In genomic region chr2:63008838-63009237, GRCh38 we compare ENCODE assay signal across 18 cellular contexts. TPM values are rescaled to one million over a fixed set of nuclear protein-coding genes. Genes with fewer than 3 reads are reported as not detected.
DNase-seq lines count a peak whose midpoint lies in the region; ATAC-seq, FAIRE-seq and TF ChIP-seq lines count a peak whose summit lies in the region.
"Had no signal": no experiment of that assay in that cellular context is flagged by ENCODE, and none has a peak within 500 bp of the region (broad histone marks: within the 10 kb centered on the region; RNA-seq: fewer than 3 reads in every experiment).

No MANE protein-coding gene starts in this region.

- peak overlapping the region; percentile 88 for H3K27ac Mint-ChIP-seq in neural progenitor cell
- H3K27ac Mint-ChIP-seq: CD4-positive, CD25-positive, alpha-beta regulatory T cell; CD8-positive, alpha-beta T cell; H9 had no signal

- no TSS peak for BruUV-seq in HepG2 (replicated peaks; lab: Mats Ljungman, UMichigan)

- no peak overlapping the region for H3K4me3 ChIP-seq in HepG2 (replicated peaks in 1 of 3; ENCODE audit: insufficient read depth in 1 of 3, low read depth in 2 of 3, low read length in 3 of 3)
- no peak overlapping the region for H3K4me3 ChIP-seq in right lobe of liver
- H3K4me3 ChIP-seq in HUES64 (ENCODE audit: low read length): no peak overlapping the region
- no peak overlapping the region for H3K4me3 ChIP-seq in neural progenitor cell
- H3K4me3 ChIP-seq: GM23248 had no signal

- POLR2A ChIA-PET in HepG2 (lab: Yijun Ruan, JAX): no interaction called here

- H3K9me3 ChIP-seq in HepG2 (ENCODE audit: low read length) (no peaks in the 10 kb centered on the region), right lobe of liver (no peaks in the 10 kb centered on the region), HUES64 (ENCODE audit: insufficient read depth, low read depth, low read length) (no peaks in the 10 kb centered on the region), neural progenitor cell (ENCODE audit: low read depth) (no peaks in the 10 kb centered on the region)
- H3K9me3 ChIP-seq: Caco-2 had no signal

- no peak for TF ChIP-seq CTCF in HepG2 (CRISPR knock-in tag; IDR thresholded peaks at IDR 0.05)
- no peak for TF ChIP-seq CTCF in right lobe of liver (IDR thresholded peaks at IDR 0.05)
- no peak for TF ChIP-seq CTCF in neural progenitor cell (IDR thresholded peaks at IDR 0.05)

- no peaks in the 10 kb centered on the region for H3K27me3 Mint-ChIP-seq in neural progenitor cell (ENCODE audit: insufficient read depth, low read depth)
- H3K27me3 Mint-ChIP-seq: CD4-positive, CD25-positive, alpha-beta regulatory T cell had no signal

- TF ChIP-seq RAD21 in HepG2 (CRISPR knock-in tag; IDR thresholded peaks at IDR 0.05): no peak

- no peak for ATAC-seq in HepG2
- ATAC-seq in right lobe of liver: no peak
- no peak for ATAC-seq in GM18498 (IDR thresholded peaks at IDR 0.05; ENCODE audit: unreplicated experiment)
- ATAC-seq: CD8-positive, alpha-beta T cell; HCT116 had no signal

- no peak for FAIRE-seq in HepG2 (lab: Jason Lieb, UNC)
- FAIRE-seq: GM12892, GM19239 had no signal

- H3K4me1 ChIP-seq in HepG2 (ENCODE audit: insufficient read depth, low read length) (peaks cover 9% of the 10 kb centered on the region), right lobe of liver (no peaks in the 10 kb centered on the region), HUES64 (ENCODE audit: insufficient read depth, low read length) (peaks cover 69% of the 10 kb centered on the region), neural progenitor cell (peaks cover 89% of the 10 kb centered on the region)
- H3K4me1 ChIP-seq: Caco-2 had no signal

- CTCF ChIA-PET in HepG2 (lab: Yijun Ruan, JAX; ENCODE audit: low intra/inter-chr PET ratio, low total read pairs): no interaction called here

- no peak for TF ChIP-seq POLR2A in HepG2 (IDR thresholded peaks at IDR 0.05; ENCODE audit: insufficient read depth in 1 of 2, low read depth in 2 of 2, low read length in 2 of 2)
- TF ChIP-seq POLR2A in right lobe of liver (IDR thresholded peaks at IDR 0.05): no peak

- H3K9ac ChIP-seq in HepG2 (ENCODE audit: insufficient read depth, low read depth, low read length) (no peak overlapping the region), HUES64 (ENCODE audit: low read depth, low read length) (no peak overlapping the region), neural progenitor cell (no peak overlapping the region)
- H3K9ac ChIP-seq: GM23248 had no signal

- H3K4me3 Mint-ChIP-seq in neural progenitor cell: no peak overlapping the region
- H3K4me3 Mint-ChIP-seq: CD4-positive, CD25-positive, alpha-beta regulatory T cell; CD8-positive, alpha-beta T cell had no signal

- WGBS in HepG2 (ENCODE audit: low lambda C conversion rate): 98% methylated on average over 1 of the region's 1 CpG
- 70% methylated on average over 1 of the region's 1 CpG for WGBS in right lobe of liver (ENCODE audit: insufficient coverage, low coverage, low lambda C conversion rate, missing lambda C conversion rate)
- 23% methylated on average over 1 of the region's 1 CpG for WGBS in HUES64

- intact Hi-C loops in HepG2 (cut with micrococcal nuclease; ENCODE audit: unreplicated experiment): no loop called here
- intact Hi-C loops in right lobe of liver (cut with DNase I): no loop called here

- peaks cover 61% of the 10 kb centered on the region for H3F3A ChIP-seq in neural progenitor cell (ENCODE audit: low read depth)

- TF ChIP-seq EP300 in HepG2 (IDR thresholded peaks at IDR 0.05; ENCODE audit: low read depth in 2 of 2, low read length in 2 of 2) (no peak), HepG2 (CRISPR knock-in tag; IDR thresholded peaks at IDR 0.05; ENCODE audit: borderline replicate concordance) (no peak)

- H3K27me3 ChIP-seq in HepG2 (ENCODE audit: control insufficient read depth in 1 of 2, insufficient read depth in 2 of 2, low read length in 2 of 2) (no peaks in the 10 kb centered on the region), right lobe of liver (no peaks in the 10 kb centered on the region), HUES64 (ENCODE audit: insufficient read depth, low read length) (no peaks in the 10 kb centered on the region), neural progenitor cell (no peaks in the 10 kb centered on the region)

- peaks cover 85% of the 10 kb centered on the region for H3K4me1 Mint-ChIP-seq in neural progenitor cell
- H3K4me1 Mint-ChIP-seq: CD4-positive, CD25-positive, alpha-beta regulatory T cell had no signal

- no peak overlapping the region for H3K4me2 ChIP-seq in HepG2 (ENCODE audit: low read depth, low read length)
- peak overlapping the region; percentile 72 for H3K4me2 ChIP-seq in neural progenitor cell

- H3K9me3 Mint-ChIP-seq in neural progenitor cell: no peaks in the 10 kb centered on the region
- H3K9me3 Mint-ChIP-seq: CD8-positive, alpha-beta T cell; H9 had no signal

- H3K36me3 ChIP-seq in HepG2 (replicated peaks in 1 of 2; ENCODE audit: control insufficient read depth in 1 of 2, insufficient read depth in 2 of 2, low read length in 2 of 2): peaks cover 9 to 55% of the 10 kb centered on the region in 2 experiments
- H3K36me3 ChIP-seq in right lobe of liver: peaks cover 0 to 9% (median 4%) of the 10 kb centered on the region in 4 donors
- no peaks in the 10 kb centered on the region for H3K36me3 ChIP-seq in HUES64 (ENCODE audit: insufficient read depth, low read length)
- no peaks in the 10 kb centered on the region for H3K36me3 ChIP-seq in neural progenitor cell

- in situ Hi-C loops in HepG2 (cut with HindIII; ENCODE audit: extremely low pct_ligation_motif_present, low pct_unique_long_range_greater_than_20kb): no loop called here

- H3K27ac ChIP-seq in HepG2 (ENCODE audit: extremely low read length, insufficient read depth, low read length) (peak overlapping the region; percentile 14), right lobe of liver (no peak overlapping the region), HUES64 (ENCODE audit: low read depth, low read length) (peak overlapping the region; percentile 1; the same call in 1 of the 2 replicates), neural progenitor cell (peak overlapping the region; percentile 47)
- H3K27ac ChIP-seq: GM23248 had no signal

- 0 out of 2 replicates have a peak, but pooled peaks cover 4% of the 10 kb centered on the region for H4K20me1 ChIP-seq in HepG2 (ENCODE audit: insufficient read depth, low read length)
- no peaks in the 10 kb centered on the region for H4K20me1 ChIP-seq in neural progenitor cell (ENCODE audit: low read depth)

- DNase-seq in HepG2 (ENCODE audit: low spot score): no peak
- DNase-seq in right lobe of liver: no peak
- DNase-seq in neural progenitor cell (ENCODE audit: low spot score): no peak
- no peak for DNase-seq in ecto neural progenitor cell (ENCODE audit: low spot score)
- DNase-seq: C1 segment of cervical spinal cord; Caco-2; CD4-positive, CD25-positive, alpha-beta regulatory T cell; CD8-positive, alpha-beta T cell; DMS153; DND-41; GM23248; H9 had no signal

- no peaks in the 10 kb centered on the region for H3K79me2 ChIP-seq in HepG2 (ENCODE audit: insufficient read depth, low read length)
- peaks cover 6% of the 10 kb centered on the region for H3K79me2 ChIP-seq in neural progenitor cell (ENCODE audit: low read depth)

- H3K36me3 Mint-ChIP-seq in neural progenitor cell: peaks cover 3% of the 10 kb centered on the region

- H2AFZ ChIP-seq in HepG2 (ENCODE audit: low read length) (no peak overlapping the region), neural progenitor cell (replicated peaks) (no peak overlapping the region)
- H2AFZ ChIP-seq: GM23248 had no signal

TF ChIP-seq in HepG2, 621 proteins besides CTCF, POLR2A, EP300 and RAD21:
- TF ChIP-seq POLR2AphosphoS2 (IDR thresholded peaks at IDR 0.05; ENCODE audit: low read depth, low read length): peak; percentile 6; the same call in 1 of the 2 replicates
- no peak for TF ChIP-seq PHF21A (CRISPR knock-in tag; IDR thresholded peaks at IDR 0.05)

RNA-seq across cellular contexts. Expression of gene OTX1, which starts 41.8 kb away (rescaled TPM):
- total RNA-seq in HepG2 (2016; rRNA removed; fragmentation: Illumina TruSeq; extraction: Trizol) (3.0 and 5.0 TPM in 2 replicates), right lobe of liver (not detected), neural progenitor cell (ENCODE audit: low replicate concordance) (7.9 and 23.3 TPM in 2 replicates)
- total RNA-seq in HepG2 (2016; cell fraction: cytosol; rRNA removed; fragmentation: Illumina TruSeq; extraction: Trizol; ENCODE audit: low read depth): 3.1 and 4.3 TPM in 2 replicates
- 2.5 and 4.2 TPM in 2 replicates for total RNA-seq in HepG2 (2016; cell fraction: insoluble cytoplasmic fraction; rRNA removed; fragmentation: Illumina TruSeq; extraction: Trizol)
- total RNA-seq in HepG2 (2016; cell fraction: membrane; rRNA removed; fragmentation: Illumina TruSeq; extraction: Trizol): 4.1 and 4.3 TPM in 2 replicates
- total RNA-seq in HepG2 (2016; cell fraction: nucleus; rRNA removed; fragmentation: Illumina TruSeq; extraction: Trizol): 9.0 and 9.1 TPM in 2 replicates
- polyA plus RNA-seq in HepG2 (2011; rRNA removed): 1.0 and 1.6 TPM in 2 replicates
- 0.47 and 0.66 TPM in 2 replicates for polyA plus RNA-seq in HepG2 (2011; cell fraction: cytosol; rRNA removed)
- 12.1 and 16.1 TPM in 2 replicates for polyA plus RNA-seq in HepG2 (2011; cell fraction: nucleus; rRNA removed)
- 7.7 and 7.9 TPM in 2 replicates for polyA plus RNA-seq in HepG2 (2012)
- 1.1 and 1.2 TPM in 2 replicates for polyA plus RNA-seq in HepG2 (2016; cell fraction: cytosol; fragmentation: Illumina TruSeq; extraction: Trizol; ENCODE audit: low read depth)
- polyA plus RNA-seq in HepG2 (2016; cell fraction: insoluble cytoplasmic fraction; fragmentation: Illumina TruSeq; extraction: Trizol; ENCODE audit: low read depth): 6.4 and 9.1 TPM in 2 replicates
- 3.3 and 4.0 TPM in 2 replicates for polyA plus RNA-seq in HepG2 (2016; cell fraction: membrane; fragmentation: Illumina TruSeq; extraction: Trizol; ENCODE audit: low read depth)
- 24.6 and 24.9 TPM in 2 replicates for polyA plus RNA-seq in HepG2 (2016; cell fraction: nucleus; fragmentation: Illumina TruSeq; extraction: Trizol; ENCODE audit: insufficient read depth, low read depth)
- polyA minus RNA-seq in HepG2 (2011; rRNA and poly(A)+ RNA removed; ENCODE audit: low replicate concordance): 0.82 and 6.6 TPM in 2 replicates
- 2.1 and 2.2 TPM in 2 replicates for polyA minus RNA-seq in HepG2 (2011; cell fraction: cytosol; rRNA and poly(A)+ RNA removed)
- 16.4 and 25.8 TPM in 2 replicates for polyA minus RNA-seq in HepG2 (2011; cell fraction: nucleus; rRNA and poly(A)+ RNA removed)
- 0.75 TPM for polyA plus RNA-seq in HUES64 (2013, experiment 1 of 2)
- 1.2 TPM for polyA plus RNA-seq in HUES64 (2013, experiment 2 of 2)
- total RNA-seq: CD4-positive, CD25-positive, alpha-beta regulatory T cell; CD8-positive, alpha-beta T cell; GM23248 had no signal
- polyA plus RNA-seq: BJ; CD4-positive, CD25-positive, alpha-beta regulatory T cell; GM23248 had no signal

Comparison
In these comparisons a context has a peak if more than half of its experiments do, and no peak if none do; other contexts are left out.
1. H3K27ac ChIP-seq: peak in HepG2 (single experiment), HUES64 (single experiment) and neural progenitor cell (single experiment); none in right lobe of liver (0 of 3).